In the genomic region with DNA sequence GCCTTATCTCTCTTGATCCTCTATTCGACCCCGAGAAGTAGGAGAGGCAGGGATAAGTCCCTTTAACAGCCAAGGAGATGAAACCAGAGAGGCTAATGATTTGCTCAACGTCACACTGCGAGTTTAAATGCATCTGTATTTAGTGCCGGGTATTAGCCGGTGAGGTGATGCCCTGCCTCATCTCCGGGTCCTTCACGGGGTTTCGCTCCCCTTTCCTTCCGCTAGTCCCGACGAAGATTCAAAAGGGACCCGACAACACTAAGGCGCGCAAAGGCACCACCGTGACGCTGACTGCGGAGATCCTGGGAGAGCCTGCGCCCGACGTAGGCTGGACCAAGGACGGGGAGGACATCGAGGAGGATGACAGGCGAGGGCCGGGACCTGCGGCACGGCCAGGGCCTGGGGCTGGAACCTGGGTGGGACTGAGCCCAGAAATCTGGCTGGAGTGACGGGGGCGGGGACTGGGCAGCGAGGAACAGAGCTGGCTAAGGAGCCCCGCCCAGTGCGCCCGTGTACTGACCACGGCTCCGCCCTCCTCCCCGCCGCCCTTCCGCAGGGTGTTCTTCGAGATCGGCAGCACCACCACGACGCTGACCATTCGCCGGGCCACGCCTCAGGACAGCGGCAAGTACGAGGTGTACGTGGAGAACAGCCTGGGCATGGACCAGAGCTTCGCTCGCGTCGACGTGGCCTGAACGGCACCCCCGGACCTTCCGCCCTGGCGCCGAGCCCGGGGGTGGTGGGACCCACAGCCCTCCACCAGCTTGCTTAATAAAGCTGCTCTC, we compare ENCODE assay signal across 8 cellular contexts. TPM values are rescaled to one million over a fixed set of nuclear protein-coding genes. Genes with fewer than 3 reads are reported as not detected.
DNase-seq lines count a peak whose midpoint lies in the region; ATAC-seq and TF ChIP-seq lines count a peak whose summit lies in the region.

No MANE protein-coding gene starts in this region.

- no peaks in the 10 kb centered on the region for H3K36me3 Mint-ChIP-seq in activated naive CD8-positive, alpha-beta T cell

- no peak for TF ChIP-seq CTCF in omental fat pad (IDR thresholded peaks at IDR 0.05)

- intact Hi-C loops in head of caudate nucleus (cut with DNase I), result no loop called here

- peak; percentile 82 for ATAC-seq in omental fat pad (ENCODE audit: low FRiP score)

- DNase-seq in ELF-1 (ENCODE audit: low read depth, low spot score) (peak; percentile 64), HCEC 1CT (peak; percentile 89), NCI-H69 (lab: John Stamatoyannopoulos, UW) (peak; percentile 40), head of caudate nucleus (peak in 35 of 42 donors; percentile 28 to 76 (median 56)), omental fat pad (ENCODE audit: low spot score) (peak; percentile 70), NCI-H1930 (lab: John Stamatoyannopoulos, UW) (no peak), DMS79 treated with DMSO at 0.1 percent for 48 hours (lab: John Stamatoyannopoulos, UW) (no peak)

- H3K27me3 Mint-ChIP-seq in activated naive CD8-positive, alpha-beta T cell, result peaks cover 25% of the 10 kb centered on the region

- H3K27ac Mint-ChIP-seq in activated naive CD8-positive, alpha-beta T cell, result no peak overlapping the region

- no peaks in the 10 kb centered on the region for H3K9me3 Mint-ChIP-seq in activated naive CD8-positive, alpha-beta T cell (ENCODE audit: low read depth)

- peak overlapping the region; percentile 100 for H3K4me3 Mint-ChIP-seq in activated naive CD8-positive, alpha-beta T cell

- H3K4me1 Mint-ChIP-seq in activated naive CD8-positive, alpha-beta T cell (ENCODE audit: low read depth), result peaks cover 32% of the 10 kb centered on the region

RNA-seq across cellular contexts. Expression of a gene that starts 1.0 kb away (rescaled TPM):
- 10 to 100 TPM; 22.6 to 37.8 (median 29.4) TPM for total RNA-seq in omental fat pad

RNA-seq across cellular contexts. Expression of a gene that starts 16.6 kb away (rescaled TPM):
- under 1 TPM in 2 of 4 donors, not detected in 2; 0.12 to 0.19 TPM for total RNA-seq in omental fat pad

RNA-seq across cellular contexts. Expression of a gene that starts 45.9 kb away (rescaled TPM):
- 10 to 100 TPM; 32.6 to 70.8 (median 45.5) TPM for total RNA-seq in omental fat pad

RNA-seq across cellular contexts. Expression of a gene that starts 46.1 kb away (rescaled TPM):
- 1 to 10 TPM; 1.9 to 6.2 (median 2.9) TPM for total RNA-seq in omental fat pad

Comparison
In these comparisons a context has a peak if more than half of its experiments do, and no peak if none do; other contexts are left out.
1. DNase-seq: peak in ELF-1 (single experiment), HCEC 1CT (single experiment), NCI-H69 (single experiment), head of caudate nucleus (35 of 42) and omental fat pad (single experiment); none in NCI-H1930 (0 of 2) and DMS79 treated with DMSO at 0.1 percent for 48 hours (single experiment).